Comparison of ENCODE assay signal across 26 cellular contexts in genomic region chr9:128633601-128634000, GRCh38. TPM values are rescaled to one million over a fixed set of nuclear protein-coding genes. Genes with fewer than 3 reads are reported as not detected.
A peak's percentile ranks its signal among the peaks of the same experiment; 100 is the strongest.
DNase-seq lines count a peak whose midpoint lies in the region; ATAC-seq and TF ChIP-seq lines count a peak whose summit lies in the region.
"Had no signal": no experiment of that assay in that cellular context is flagged by ENCODE, and none has a peak within 500 bp of the region (broad histone marks: within the 10 kb centered on the region; RNA-seq: fewer than 3 reads in every experiment).

No MANE protein-coding gene starts in this region.

- peaks cover 17% of the 10 kb centered on the region for H3K79me1 ChIP-seq in trophoblast cell (ENCODE audit: low read length)

- H3K4me1 ChIP-seq in PC-9 (replicated peaks; ENCODE audit: insufficient read depth) (peaks cover 32% of the 10 kb centered on the region), endodermal cell (ENCODE audit: control insufficient read depth, insufficient read depth, low read length) (peaks cover 6% of the 10 kb centered on the region), trophoblast cell (ENCODE audit: control insufficient read depth in 1 of 2, insufficient read depth in 2 of 2, low read length in 2 of 2) (peaks cover 14 to 17% of the 10 kb centered on the region in 2 experiments)

- H3K4me2 ChIP-seq in PC-9 (no peak overlapping the region), trophoblast cell (ENCODE audit: low read length) (no peak overlapping the region)

- no peak overlapping the region for H4K91ac ChIP-seq in trophoblast cell (ENCODE audit: low read depth, low read length)

- H2AFZ ChIP-seq in PC-9 (no peak overlapping the region), trophoblast cell (ENCODE audit: insufficient read depth, low read length, poor library complexity) (no peak overlapping the region)

- H3K27ac ChIP-seq in PC-9, result no peak overlapping the region
- peak overlapping the region; percentile 38 for H3K27ac ChIP-seq in endodermal cell (ENCODE audit: low read depth, low read length)
- H3K27ac ChIP-seq in trophoblast cell (ENCODE audit: low read depth, low read length), result no peak overlapping the region
- H3K27ac ChIP-seq: gastrocnemius medialis, HL-60, neutrophil had no signal

- H3K4me1 Mint-ChIP-seq in T-helper 2 cell treated with Interferon-gamma antibody and Interleukin-4, amounts not matched to agents 5 μg/mL and 100 μg/mL, for 36 hours (ENCODE audit: low read depth), result no peaks in the 10 kb centered on the region
- peaks cover 2% of the 10 kb centered on the region for H3K4me1 Mint-ChIP-seq in endodermal cell
- H3K4me1 Mint-ChIP-seq in osteocyte (ENCODE audit: unreplicated experiment), result peaks cover 48% of the 10 kb centered on the region

- no peak overlapping the region for H4K8ac ChIP-seq in trophoblast cell (ENCODE audit: low read depth, low read length)

- H2AK5ac ChIP-seq in trophoblast cell (ENCODE audit: low read length), result no peak overlapping the region

- POLR2A ChIA-PET in PC-9 (lab: Charles Lee; ENCODE audit: unreplicated experiment), result no interaction called here

- H2BK5ac ChIP-seq in trophoblast cell (ENCODE audit: low read depth, low read length, poor library complexity), result no peak overlapping the region

- H3K27ac Mint-ChIP-seq in T-helper 2 cell treated with Interferon-gamma antibody and Interleukin-4, amounts not matched to agents 5 μg/mL and 100 μg/mL, for 36 hours, result peak overlapping the region; percentile 26
- H3K27ac Mint-ChIP-seq in endodermal cell (peak overlapping the region; percentile 80), osteocyte (ENCODE audit: unreplicated experiment) (peak overlapping the region; percentile 96)
- H3K27ac Mint-ChIP-seq: activated CD4-positive, alpha-beta memory T cell treated with anti-CD3 and anti-CD28 coated beads for 36 hours had no signal

- WGBS in endodermal cell (ENCODE audit: insufficient coverage in 1 of 2, insufficient read length in 1 of 2), 2 experiments, result 95 to 98% methylated on average over 7 to 11 of the region's 11 CpGs
- no CpG with 5 or more reads among the region's 11 CpGs for WGBS in trophoblast cell (ENCODE audit: extremely low coverage, insufficient coverage, insufficient read length)

- no peak overlapping the region for H4K12ac ChIP-seq in trophoblast cell (ENCODE audit: low read depth, low read length)

- H3K79me2 ChIP-seq in PC-9 (ENCODE audit: low read depth) (no peaks in the 10 kb centered on the region), trophoblast cell (ENCODE audit: control insufficient read depth, insufficient read depth, low read length, poor library complexity) (no peaks in the 10 kb centered on the region)

- H3K9me3 ChIP-seq in PC-9 (ENCODE audit: insufficient read depth, low read depth) (no peaks in the 10 kb centered on the region), endodermal cell (ENCODE audit: control insufficient read depth, low read length) (no peaks in the 10 kb centered on the region), trophoblast cell (ENCODE audit: insufficient read depth, low read depth, low read length) (peaks cover 2% of the 10 kb centered on the region)
- H3K9me3 ChIP-seq: gastrocnemius medialis, MG63, neutrophil, spleen had no signal

- intact Hi-C loops in PC-9 (cut with micrococcal nuclease; ENCODE audit: unreplicated experiment), result no loop called here

- ATAC-seq in HG03039 (IDR thresholded peaks at IDR 0.05; ENCODE audit: unreplicated experiment), result no peak
- ATAC-seq: esophagus mucosa, gastrocnemius medialis, WTC11 had no signal

- peaks cover 37% of the 10 kb centered on the region for H3K36me3 Mint-ChIP-seq in T-helper 2 cell treated with Interferon-gamma antibody and Interleukin-4, amounts not matched to agents 5 μg/mL and 100 μg/mL, for 36 hours (ENCODE audit: low read depth)
- peaks cover 57% of the 10 kb centered on the region for H3K36me3 Mint-ChIP-seq in endodermal cell (ENCODE audit: low read depth)
- H3K36me3 Mint-ChIP-seq in osteocyte (ENCODE audit: unreplicated experiment), result peaks cover 40% of the 10 kb centered on the region

- no peak for TF ChIP-seq CTCF in PC-9 (conservative IDR thresholded peaks at IDR 0.05)
- no peak for TF ChIP-seq CTCF in endodermal cell (conservative IDR thresholded peaks at IDR 0.05)
- TF ChIP-seq CTCF in osteocyte (IDR thresholded peaks at IDR 0.05), result no peak

- no peaks in the 10 kb centered on the region for H3K9me3 Mint-ChIP-seq in T-helper 2 cell treated with Interferon-gamma antibody and Interleukin-4, amounts not matched to agents 5 μg/mL and 100 μg/mL, for 36 hours
- H3K9me3 Mint-ChIP-seq in endodermal cell (no peaks in the 10 kb centered on the region), osteocyte (ENCODE audit: unreplicated experiment) (no peaks in the 10 kb centered on the region)
- H3K9me3 Mint-ChIP-seq: activated CD4-positive, alpha-beta memory T cell treated with anti-CD3 and anti-CD28 coated beads for 36 hours; central memory CD8-positive, alpha-beta T cell; WTC11 had no signal

- H3K4me3 Mint-ChIP-seq in T-helper 2 cell treated with Interferon-gamma antibody and Interleukin-4, amounts not matched to agents 5 μg/mL and 100 μg/mL, for 36 hours, result no peak overlapping the region
- H3K4me3 Mint-ChIP-seq in endodermal cell (no peak overlapping the region), osteocyte (ENCODE audit: unreplicated experiment) (no peak overlapping the region)
- H3K4me3 Mint-ChIP-seq: activated CD4-positive, alpha-beta memory T cell treated with anti-CD3 and anti-CD28 coated beads for 36 hours; central memory CD8-positive, alpha-beta T cell; WTC11 had no signal

- no peak overlapping the region for H3K4me3 ChIP-seq in PC-9
- no peak overlapping the region for H3K4me3 ChIP-seq in endodermal cell (ENCODE audit: low read length)
- H3K4me3 ChIP-seq in trophoblast cell (ENCODE audit: low read depth, low read length), result no peak overlapping the region
- H3K4me3 ChIP-seq: gastrocnemius medialis, MG63, spleen had no signal

- no peaks in the 10 kb centered on the region for H3K27me3 ChIP-seq in PC-9 (ENCODE audit: insufficient read depth, low read depth)
- H3K27me3 ChIP-seq in endodermal cell (ENCODE audit: control insufficient read depth, insufficient read depth, low read length, poor library complexity, severe bottlenecking), result no peaks in the 10 kb centered on the region
- no peaks in the 10 kb centered on the region for H3K27me3 ChIP-seq in trophoblast cell (ENCODE audit: insufficient read depth, low read length)
- H3K27me3 ChIP-seq: gastrocnemius medialis, MG63, neutrophil, spleen had no signal

- no peaks in the 10 kb centered on the region for H3K9me2 ChIP-seq in PC-9 (ENCODE audit: insufficient read depth)

- H3K23ac ChIP-seq in trophoblast cell (ENCODE audit: low read length), result no peak overlapping the region

- DNase-seq in T-helper 2 cell treated with Interferon-gamma antibody and Interleukin-4, amounts not matched to agents 5 μg/mL and 100 μg/mL, for 36 hours (ENCODE audit: low spot score), result no peak
- DNase-seq in T-helper 2 cell (no peak), PC-9 (no peak), endodermal cell (no peak), osteocyte (ENCODE audit: extremely low spot score, unreplicated experiment) (no peak), NK-92 (lab: John Stamatoyannopoulos, UW; ENCODE audit: unreplicated experiment) (no peak), trophoblast cell (no peak)
- DNase-seq: activated CD4-positive, alpha-beta memory T cell treated with anti-CD3 and anti-CD28 coated beads for 36 hours; activated gamma-delta T cell; activated T-cell treated with anti-CD3 and anti-CD28 coated beads for 4 hours; amniotic stem cell; C1 segment of cervical spinal cord; gastrocnemius medialis; IMR-90; kidney glomerular epithelial cell; MG63; NCI-H1436 treated with DMSO at 0.1 percent for 48 hours; NCI-H524; stimulated activated CD4-positive, alpha-beta T cell treated with anti-CD3 and anti-CD28 coated beads, Interleukin-4, amount 100 ng/mL, for 24 hours had no signal

- H3K18ac ChIP-seq in trophoblast cell (ENCODE audit: low read length), result no peak overlapping the region

- H4K20me1 ChIP-seq in PC-9 (ENCODE audit: insufficient read depth), result no peaks in the 10 kb centered on the region

- BruUV-seq in PC-9 (replicated peaks; lab: Mats Ljungman, UMichigan), result TSS peak; percentile 40

- no peak overlapping the region for H2BK12ac ChIP-seq in trophoblast cell (ENCODE audit: low read length)

- no peak overlapping the region for H3K4ac ChIP-seq in trophoblast cell (ENCODE audit: low read depth, low read length)

- H3F3A ChIP-seq in PC-9 (ENCODE audit: insufficient read depth, low read depth), result peaks cover 53% of the 10 kb centered on the region; the same call in 1 of the 2 replicates

- no peak overlapping the region for H3K9ac ChIP-seq in endodermal cell (ENCODE audit: extremely low read depth, low read length, poor library complexity, severe bottlenecking)
- H3K9ac ChIP-seq in trophoblast cell (ENCODE audit: low read length), result no peak overlapping the region

- no peak overlapping the region for H2BK120ac ChIP-seq in trophoblast cell (ENCODE audit: insufficient read depth, low read length, poor library complexity)

- H3K27me3 Mint-ChIP-seq in T-helper 2 cell treated with Interferon-gamma antibody and Interleukin-4, amounts not matched to agents 5 μg/mL and 100 μg/mL, for 36 hours (ENCODE audit: low read depth), result no peaks in the 10 kb centered on the region
- H3K27me3 Mint-ChIP-seq in endodermal cell (ENCODE audit: insufficient read depth) (no peaks in the 10 kb centered on the region), osteocyte (ENCODE audit: unreplicated experiment) (no peaks in the 10 kb centered on the region)
- H3K27me3 Mint-ChIP-seq: activated CD4-positive, alpha-beta memory T cell treated with anti-CD3 and anti-CD28 coated beads for 36 hours; central memory CD8-positive, alpha-beta T cell had no signal

- H3K14ac ChIP-seq in trophoblast cell (ENCODE audit: low read length), result no peak overlapping the region

- H3K36me3 ChIP-seq in PC-9 (ENCODE audit: low read depth) (peaks cover 11% of the 10 kb centered on the region), endodermal cell (ENCODE audit: control insufficient read depth, insufficient read depth, low read length) (peaks cover 51% of the 10 kb centered on the region), trophoblast cell (ENCODE audit: control insufficient read depth in 1 of 2, insufficient read depth in 2 of 2, low read length in 2 of 2) (peaks cover 66 to 70% of the 10 kb centered on the region in 2 experiments)

- CTCF ChIA-PET in PC-9 (lab: Charles Lee), result interaction anchor here (0.6 kb wide), 1 partner anchor 304 kb away, joined by 6 read pairs; no protein-coding TSS in a partner anchor

RNA-seq across cellular contexts. Expression of gene DYNC2I2, which starts 23.0 kb away (rescaled TPM):
- total RNA-seq in PC-9 (2021) (225 and 263 TPM in 2 replicates), endodermal cell (100 to 1,000 TPM in 1 of 2 donors, 10 to 100 TPM in 1; 87.8 to 119 TPM), osteocyte (62.5 and 68.6 TPM in 2 replicates)
- polyA plus RNA-seq in endodermal cell (2013, experiment 1 of 2), result 83.9 TPM
- 77.9 TPM for polyA plus RNA-seq in endodermal cell (2013, experiment 2 of 2)
- polyA plus RNA-seq in trophoblast cell (2013), result 19.9 and 21.1 TPM in 2 replicates

RNA-seq across cellular contexts. Expression of gene SET, which starts 55.4 kb away (rescaled TPM):
- total RNA-seq in PC-9 (2021) (539 and 738 TPM in 2 replicates), endodermal cell (100 to 1,000 TPM; 762 to 795 TPM), osteocyte (381 and 382 TPM in 2 replicates)
- 715 TPM for polyA plus RNA-seq in endodermal cell (2013, experiment 1 of 2)
- polyA plus RNA-seq in endodermal cell (2013, experiment 2 of 2), result 707 TPM
- polyA plus RNA-seq in trophoblast cell (2013), result 357 and 372 TPM in 2 replicates

Comparison
In these comparisons a context has a peak if more than half of its experiments do, and no peak if none do; other contexts are left out.
1. H3K27ac Mint-ChIP-seq: peak in every context shown above with its lines; median percentile 96 in osteocyte; 80 in endodermal cell; 26 in T-helper 2 cell treated with Interferon-gamma antibody and Interleukin-4, amounts not matched to agents 5 μg/mL and 100 μg/mL, for 36 hours.